28 cellular contexts compared by ENCODE assay signal in genomic region chr4:137181293-137181899, GRCh38.
"Had no signal": no experiment of that assay in that cellular context is flagged by ENCODE, and none has a peak within 500 bp of the region (broad histone marks: within the 10 kb centered on the region; RNA-seq: fewer than 3 reads in every experiment).

No MANE protein-coding gene starts in this region.

- FAIRE-seq: colon, endometrium, islet of Langerhans, keratinocyte had no signal

- H3K4me3 ChIP-seq: coronary artery, dorsolateral prefrontal cortex, esophagus squamous epithelium, gastrocnemius medialis, heart right ventricle, left lung, lower lobe of right lung, mucosa of descending colon had no signal

- H3K36me3 ChIP-seq: esophagus squamous epithelium, gastrocnemius medialis, heart right ventricle, left lung, lower lobe of right lung had no signal

- H3K4me1 ChIP-seq: esophagus squamous epithelium, gastrocnemius medialis, heart right ventricle, left lung, lower lobe of right lung had no signal

- H3K27ac ChIP-seq: coronary artery, dorsolateral prefrontal cortex, epithelial cell of prostate, esophagus squamous epithelium, gastrocnemius medialis, heart right ventricle, left lung, lower lobe of right lung had no signal

- H3K27me3 ChIP-seq: dorsolateral prefrontal cortex, esophagus squamous epithelium, gastrocnemius medialis, heart right ventricle, left lung had no signal

- H3K9me3 ChIP-seq: esophagus squamous epithelium, gastrocnemius medialis, lower lobe of right lung, mucosa of descending colon had no signal

- DNase-seq: dermis blood vessel endothelial cell; dorsolateral prefrontal cortex; effector CD8-positive, alpha-beta T cell; effector memory CD8-positive, alpha-beta T cell; endodermal cell; erythroblast; esophagus squamous epithelium; foreskin fibroblast; foreskin melanocyte; gastrocnemius medialis; glutamatergic neuron; head of caudate nucleus; heart right ventricle; hippocampal formation; left cardiac atrium; left lung; left ventricle myocardium superior; lower lobe of right lung; mesenchymal stem cell; mucosa of descending colon; naive B cell had no signal

- ATAC-seq: effector memory CD8-positive, alpha-beta T cell; esophagus mucosa; gastrocnemius medialis; heart right ventricle; left cardiac atrium; left lung; left ventricle myocardium superior; lower lobe of right lung; mucosa of descending colon had no signal
